Comparison of ENCODE assay signal across 23 cellular contexts in genomic region chr12:104282109-104282508, GRCh38. TPM values are rescaled to one million over a fixed set of nuclear protein-coding genes. Genes with fewer than 3 reads are reported as not detected.
DNase-seq lines count a peak whose midpoint lies in the region; ATAC-seq and TF ChIP-seq lines count a peak whose summit lies in the region.
"Had no signal": no experiment of that assay in that cellular context is flagged by ENCODE, and none has a peak within 500 bp of the region (broad histone marks: within the 10 kb centered on the region; RNA-seq: fewer than 3 reads in every experiment).

No MANE protein-coding gene starts in this region.

- CTCF ChIA-PET in Panc1 (lab: Charles Lee), result no interaction called here

- no peaks in the 10 kb centered on the region for H3K27me3 ChIP-seq in Panc1 (ENCODE audit: control insufficient read depth, insufficient read depth, low read length)
- H3K27me3 ChIP-seq: right atrium auricular region, upper lobe of left lung had no signal

- no peaks in the 10 kb centered on the region for H3K27me3 Mint-ChIP-seq in chondrocyte (ENCODE audit: low read depth)
- H3K27me3 Mint-ChIP-seq in osteocyte (ENCODE audit: unreplicated experiment), result no peaks in the 10 kb centered on the region
- H3K27me3 Mint-ChIP-seq: dendritic cell treated with granulocyte-macrophage colony-stimulating factor and Interleukin-4, amounts not matched to agents 40 ng/mL and 50 ng/mL, for 4 days had no signal

- ATAC-seq in Panc1, result no peak
- ATAC-seq in HG02981 (IDR thresholded peaks at IDR 0.05; ENCODE audit: unreplicated experiment), result no peak
- ATAC-seq: CD8-positive, alpha-beta T cell had no signal

- no peaks in the 10 kb centered on the region; the same call in 1 of the 2 replicates for H3K36me3 ChIP-seq in Panc1 (ENCODE audit: control insufficient read depth, insufficient read depth, low read length)
- H3K36me3 ChIP-seq: right atrium auricular region, upper lobe of left lung had no signal

- H3K4me1 Mint-ChIP-seq in chondrocyte (ENCODE audit: low read depth) (peaks cover 41% of the 10 kb centered on the region), osteocyte (ENCODE audit: unreplicated experiment) (peaks cover 36% of the 10 kb centered on the region)

- DNase-seq in GM04503 (ENCODE audit: low read depth), result peak; percentile 27
- DNase-seq in Panc1 (ENCODE audit: low read depth, low spot score), result no peak
- DNase-seq in chondrocyte (ENCODE audit: low spot score), result no peak
- DNase-seq in osteocyte (ENCODE audit: extremely low spot score, unreplicated experiment), result no peak
- DNase-seq in NCI-H748 treated with DMSO at 0.1 percent for 48 hours (lab: John Stamatoyannopoulos, UW), result no peak
- no peak for DNase-seq in activated naive CD4-positive, alpha-beta T cell treated with Interleukin-2 at 50 U/mL for 16 hours
- DNase-seq in substantia nigra (lab: John Stamatoyannopoulos, UW), result no peak
- DNase-seq: activated CD4-positive, alpha-beta T cell treated with anti-CD3 and anti-CD28 coated beads for 48 hours; activated CD8-positive, alpha-beta memory T cell treated with anti-CD3 and anti-CD28 coated beads, Interleukin-2, amount 50 U/mL, for 4 hours; activated effector memory CD4-positive, alpha-beta T cell treated with Interleukin-2 at 50 U/mL for 16 hours; anterior cingulate cortex; CD8-positive, alpha-beta T cell; H7; NCI-H1092; NCI-H2107; NCI-H774; stimulated activated CD4-positive, alpha-beta T cell treated with anti-CD3 and anti-CD28 coated beads, Interleukin-1b, Interleukin-23, amount 100 ng/mL, for 48 hours; upper lobe of left lung had no signal

- H3K27ac Mint-ChIP-seq in chondrocyte (ENCODE audit: unreplicated experiment) (peak overlapping the region; percentile 10), osteocyte (ENCODE audit: unreplicated experiment) (peak overlapping the region; percentile 78)
- H3K27ac Mint-ChIP-seq: CD8-positive, alpha-beta T cell; dendritic cell treated with granulocyte-macrophage colony-stimulating factor and Interleukin-4, amounts not matched to agents 40 ng/mL and 50 ng/mL, for 4 days had no signal

- intact Hi-C loops in Panc1 (cut with micrococcal nuclease; ENCODE audit: unreplicated experiment), result no loop called here

- in situ Hi-C loops in Panc1 (cut with HindIII; ENCODE audit: low pct_unique_long_range_greater_than_20kb, low sequenced_read_pairs), result no loop called here

- no peak overlapping the region for H3K4me3 Mint-ChIP-seq in chondrocyte (ENCODE audit: unreplicated experiment)
- no peak overlapping the region for H3K4me3 Mint-ChIP-seq in osteocyte (ENCODE audit: unreplicated experiment)
- H3K4me3 Mint-ChIP-seq: CD8-positive, alpha-beta T cell; dendritic cell treated with granulocyte-macrophage colony-stimulating factor and Interleukin-4, amounts not matched to agents 40 ng/mL and 50 ng/mL, for 4 days; stimulated activated naive CD8-positive, alpha-beta T cell treated with anti-CD3 and anti-CD28 coated beads, Interleukin-15, Interleukin-2, amounts not matched to agents 100 ng/mL and 50 ng/mL, for 24 hours had no signal

- peaks cover 38% of the 10 kb centered on the region for H3K4me1 ChIP-seq in Panc1 (ENCODE audit: control insufficient read depth, insufficient read depth, low read length)

- no peak overlapping the region for H3K4me3 ChIP-seq in Panc1 (ENCODE audit: low read depth in 2 of 2, low read length in 2 of 2)
- H3K4me3 ChIP-seq: right atrium auricular region, upper lobe of left lung had no signal

- TF ChIP-seq CTCF in Panc1 (IDR thresholded peaks at IDR 0.05), result no peak
- TF ChIP-seq CTCF in chondrocyte (IDR thresholded peaks at IDR 0.05), result no peak
- no peak for TF ChIP-seq CTCF in osteocyte (IDR thresholded peaks at IDR 0.05)

- no TSS peak for BruUV-seq in Panc1 (replicated peaks; lab: Mats Ljungman, UMichigan)

- H3K36me3 Mint-ChIP-seq in chondrocyte (ENCODE audit: low read depth), result no peaks in the 10 kb centered on the region
- H3K36me3 Mint-ChIP-seq in osteocyte (ENCODE audit: unreplicated experiment), result no peaks in the 10 kb centered on the region

- H3K9me3 Mint-ChIP-seq in chondrocyte (ENCODE audit: low read depth) (peaks cover 4% of the 10 kb centered on the region), osteocyte (ENCODE audit: unreplicated experiment) (no peaks in the 10 kb centered on the region)
- H3K9me3 Mint-ChIP-seq: CD8-positive, alpha-beta T cell; dendritic cell treated with granulocyte-macrophage colony-stimulating factor and Interleukin-4, amounts not matched to agents 40 ng/mL and 50 ng/mL, for 4 days; stimulated activated naive CD8-positive, alpha-beta T cell treated with anti-CD3 and anti-CD28 coated beads, Interleukin-15, Interleukin-2, amounts not matched to agents 100 ng/mL and 50 ng/mL, for 24 hours had no signal

- peaks cover 5% of the 10 kb centered on the region; the same call in 1 of the 2 replicates for H3K9me3 ChIP-seq in Panc1 (ENCODE audit: control insufficient read depth, insufficient read depth, low read depth, low read length)
- H3K9me3 ChIP-seq: right atrium auricular region, upper lobe of left lung had no signal

- peak overlapping the region; percentile 64 for H3K27ac ChIP-seq in Panc1 (ENCODE audit: low read length)
- no peak overlapping the region for H3K27ac ChIP-seq in substantia nigra (ENCODE audit: low read depth, low read length, poor library complexity, severe bottlenecking)
- H3K27ac ChIP-seq: KMS-11, right atrium auricular region, upper lobe of left lung had no signal

- POLR2A ChIA-PET in Panc1 (lab: Charles Lee), result no interaction called here

RNA-seq across cellular contexts. Expression of gene EID3, which starts 21.4 kb away (rescaled TPM):
- total RNA-seq in Panc1 (2021; ENCODE audit: unreplicated experiment), result 18.5 TPM
- polyA plus RNA-seq in Panc1 (2012; ENCODE audit: insufficient read length), result 12.6 TPM
- 1.3 to 1.8 TPM (median 1.5 TPM) in 3 replicates for total RNA-seq in chondrocyte
- total RNA-seq in osteocyte, result 2.8 and 3.7 TPM in 2 replicates
